ENCODE assay signal across 14 cellular contexts in the genomic region with DNA sequence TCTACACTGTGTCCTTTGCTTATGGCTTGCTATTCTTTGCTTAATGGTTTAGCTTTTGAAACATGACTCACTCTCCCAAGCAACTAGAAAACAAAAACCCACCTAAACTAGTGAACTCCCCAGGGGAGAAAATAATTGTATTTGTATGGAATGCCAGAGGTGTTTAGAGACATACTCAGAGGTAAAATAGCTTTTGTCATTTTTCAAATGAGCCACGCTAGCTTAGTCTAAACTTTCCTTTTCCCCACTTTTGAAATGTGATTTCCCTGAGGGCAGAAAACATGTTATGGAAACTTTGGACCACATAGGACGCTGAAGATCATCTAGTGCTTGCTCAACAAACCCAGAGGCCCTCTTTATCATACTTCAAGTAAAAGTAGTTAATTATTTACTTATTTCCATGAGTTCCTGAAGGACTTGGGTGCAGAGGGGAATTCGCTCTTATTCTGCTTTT. TPM values are rescaled to one million over a fixed set of nuclear protein-coding genes. Genes with fewer than 3 reads are reported as not detected.
A peak's percentile ranks its signal among the peaks of the same experiment; 100 is the strongest.
DNase-seq lines count a peak whose midpoint lies in the region; ATAC-seq and TF ChIP-seq lines count a peak whose summit lies in the region.
"Had no signal": no experiment of that assay in that cellular context is flagged by ENCODE, and none has a peak within 500 bp of the region (broad histone marks: within the 10 kb centered on the region; RNA-seq: fewer than 3 reads in every experiment).

No MANE protein-coding gene starts in this region.

- H4K91ac ChIP-seq in mesenchymal stem cell (ENCODE audit: low read length), result no peak overlapping the region

- no peaks in the 10 kb centered on the region for H3K27me3 Mint-ChIP-seq in Caco-2 (ENCODE audit: insufficient read depth, unreplicated experiment)
- peaks cover 2% of the 10 kb centered on the region for H3K27me3 Mint-ChIP-seq in activated naive CD8-positive, alpha-beta T cell treated with anti-CD3 and anti-CD28 coated beads, Interleukin-2, amount 50 U/mL, for 24 hours
- H3K27me3 Mint-ChIP-seq: CD4-positive, CD25-positive, alpha-beta regulatory T cell had no signal

- H3K9me3 Mint-ChIP-seq in Caco-2 (ENCODE audit: unreplicated experiment), result no peaks in the 10 kb centered on the region
- peaks cover under 1% of the 10 kb centered on the region for H3K9me3 Mint-ChIP-seq in activated naive CD8-positive, alpha-beta T cell treated with anti-CD3 and anti-CD28 coated beads, Interleukin-2, amount 50 U/mL, for 24 hours

- H3K27ac ChIP-seq in mesenchymal stem cell (ENCODE audit: low read length, poor library complexity, severe bottlenecking) (peak overlapping the region; percentile 89), aorta (ENCODE audit: low read depth in 1 of 2, low read length in 2 of 2) (no peak overlapping the region), breast epithelium (no peak overlapping the region)
- H3K27ac ChIP-seq: left ventricle myocardium inferior, prostate gland, tibial artery had no signal

- H3K14ac ChIP-seq in mesenchymal stem cell (ENCODE audit: low read length in 2 of 2), result no peak overlapping the region

- H3K4ac ChIP-seq in mesenchymal stem cell (ENCODE audit: low read depth in 1 of 2, low read length in 2 of 2), result no peak overlapping the region

- TF ChIP-seq CTCF in Caco-2 (IDR thresholded peaks at IDR 0.05; ENCODE audit: insufficient read depth in 1 of 2, low read depth in 1 of 2, low read length in 1 of 2, severe bottlenecking in 1 of 2, unreplicated experiment in 1 of 2) (no peak), breast epithelium (IDR thresholded peaks at IDR 0.05) (no peak)

- no peak overlapping the region for H2BK12ac ChIP-seq in mesenchymal stem cell (ENCODE audit: low read length in 2 of 2)

- H3K4me1 ChIP-seq in Caco-2 (peaks cover 29% of the 10 kb centered on the region), mesenchymal stem cell (ENCODE audit: control insufficient read depth, insufficient read depth, low read depth, low read length) (peaks cover 1% of the 10 kb centered on the region), aorta (ENCODE audit: control insufficient read depth in 1 of 2, insufficient read depth in 2 of 2, low read length in 2 of 2) (peaks cover 0 to 3% of the 10 kb centered on the region in 2 donors), breast epithelium (no peaks in the 10 kb centered on the region)
- H3K4me1 ChIP-seq: left ventricle myocardium inferior, prostate gland, tibial artery had no signal

- peak overlapping the region; percentile 66 for H3K4me3 Mint-ChIP-seq in Caco-2 (ENCODE audit: unreplicated experiment)
- peak overlapping the region; percentile 40 for H3K4me3 Mint-ChIP-seq in activated naive CD8-positive, alpha-beta T cell treated with anti-CD3 and anti-CD28 coated beads, Interleukin-2, amount 50 U/mL, for 24 hours
- H3K4me3 Mint-ChIP-seq: CD4-positive, CD25-positive, alpha-beta regulatory T cell had no signal

- no peak overlapping the region for H2BK5ac ChIP-seq in mesenchymal stem cell (ENCODE audit: low read depth, low read length, poor library complexity, severe bottlenecking)

- H3K36me3 Mint-ChIP-seq in Caco-2 (ENCODE audit: insufficient read depth, unreplicated experiment), result no peaks in the 10 kb centered on the region
- H3K36me3 Mint-ChIP-seq in activated naive CD8-positive, alpha-beta T cell treated with anti-CD3 and anti-CD28 coated beads, Interleukin-2, amount 50 U/mL, for 24 hours (ENCODE audit: low read depth), result peaks cover 5% of the 10 kb centered on the region
- H3K36me3 Mint-ChIP-seq: CD4-positive, CD25-positive, alpha-beta regulatory T cell had no signal

- POLR2A ChIA-PET in Caco-2 (lab: Charles Lee), result no interaction called here

- no peak overlapping the region for H3K9ac ChIP-seq in mesenchymal stem cell (ENCODE audit: low read length)

- no peak overlapping the region for H2BK15ac ChIP-seq in mesenchymal stem cell (ENCODE audit: low read depth, poor library complexity, severe bottlenecking)

- peak; percentile 12 for ATAC-seq in activated naive CD8-positive, alpha-beta T cell treated with anti-CD3 and anti-CD28 coated beads, Interleukin-2, amount 50 U/mL, for 24 hours
- ATAC-seq in aorta (ENCODE audit: low FRiP score) (no peak), HG03354 (IDR thresholded peaks at IDR 0.05; ENCODE audit: poor library complexity, severe bottlenecking, unreplicated experiment) (no peak)

- H3K18ac ChIP-seq in mesenchymal stem cell (ENCODE audit: low read depth in 1 of 2, low read length in 2 of 2), result no peak overlapping the region

- peaks cover 22% of the 10 kb centered on the region for H3K4me1 Mint-ChIP-seq in Caco-2 (ENCODE audit: low read depth, unreplicated experiment)
- H3K4me1 Mint-ChIP-seq in activated naive CD8-positive, alpha-beta T cell treated with anti-CD3 and anti-CD28 coated beads, Interleukin-2, amount 50 U/mL, for 24 hours, result peaks cover 90% of the 10 kb centered on the region

- peak; percentile 52 to 57 for DNase-seq in Caco-2
- DNase-seq in HuH-7 (ENCODE audit: low spot score), result peak; percentile 36
- no peak for DNase-seq in activated naive CD8-positive, alpha-beta T cell treated with anti-CD3 and anti-CD28 coated beads, Interleukin-2, amount 50 U/mL, for 24 hours
- DNase-seq in mesenchymal stem cell, result peak; percentile 66
- DNase-seq in stimulated activated CD4-positive, alpha-beta T cell treated with anti-CD3 and anti-CD28 coated beads, Interleukin-2, amount 100 ng/mL, for 24 hours, result no peak
- DNase-seq in aorta, result no peak
- DNase-seq in breast epithelium (ENCODE audit: low spot score in 2 of 2), result no peak
- DNase-seq: CD4-positive, CD25-positive, alpha-beta regulatory T cell; HCEC 1CT; left ventricle myocardium inferior; NCI-H774; tibial artery had no signal

- H3K23ac ChIP-seq in mesenchymal stem cell (ENCODE audit: low read length in 2 of 2), result no peak overlapping the region

- no peaks in the 10 kb centered on the region for H3K79me1 ChIP-seq in mesenchymal stem cell (replicated peaks; ENCODE audit: low read length, poor library complexity, severe bottlenecking)

- no peak for TF ChIP-seq POLR2A in breast epithelium (IDR thresholded peaks at IDR 0.05)

- no peak overlapping the region for H2AK5ac ChIP-seq in mesenchymal stem cell (ENCODE audit: low read length, severe bottlenecking)

- peak overlapping the region; percentile 45 for H3K4me2 ChIP-seq in mesenchymal stem cell (ENCODE audit: low read length, poor library complexity, severe bottlenecking)

- CTCF ChIA-PET in Caco-2 (lab: Charles Lee), result interaction anchor here (0.6 kb wide), 1 partner anchor 158 kb away, joined by 4 read pairs; no protein-coding TSS in a partner anchor

- no peak overlapping the region for H2AFZ ChIP-seq in mesenchymal stem cell (ENCODE audit: low read depth, low read length)

- H4K8ac ChIP-seq in mesenchymal stem cell (ENCODE audit: low read length), result no peak overlapping the region

- no peak overlapping the region for H3K4me3 ChIP-seq in Caco-2 (ENCODE audit: low read depth, low read length)
- no peak overlapping the region for H3K4me3 ChIP-seq in mesenchymal stem cell (ENCODE audit: insufficient read depth in 1 of 2, low read depth in 1 of 2, low read length in 2 of 2)
- no peak overlapping the region for H3K4me3 ChIP-seq in aorta (ENCODE audit: low read length in 2 of 2)
- no peak overlapping the region for H3K4me3 ChIP-seq in breast epithelium
- H3K4me3 ChIP-seq: left ventricle myocardium inferior, prostate gland, tibial artery had no signal

- intact Hi-C loops in Caco-2 (cut with micrococcal nuclease; ENCODE audit: unreplicated experiment) (no loop called here), aorta (cut with DNase I) (no loop called here), breast epithelium (cut with DNase I; ENCODE audit: low total_unique reads) (no loop called here)

- no peak overlapping the region for H2BK120ac ChIP-seq in mesenchymal stem cell (ENCODE audit: low read depth, low read length)

- no peaks in the 10 kb centered on the region for H3K36me3 ChIP-seq in Caco-2 (ENCODE audit: control insufficient read depth, insufficient read depth, low read length)
- no peaks in the 10 kb centered on the region for H3K36me3 ChIP-seq in mesenchymal stem cell (ENCODE audit: control insufficient read depth in 1 of 2, insufficient read depth in 2 of 2, low read depth in 1 of 2, low read length in 2 of 2)
- H3K36me3 ChIP-seq in aorta (ENCODE audit: control insufficient read depth in 1 of 2, insufficient read depth in 2 of 2, low read length in 1 of 2), result no peaks in the 10 kb centered on the region
- H3K36me3 ChIP-seq in breast epithelium, result no peaks in the 10 kb centered on the region
- H3K36me3 ChIP-seq: left ventricle myocardium inferior, prostate gland, tibial artery had no signal

- BruUV-seq in Caco-2 (replicated peaks; lab: Mats Ljungman, UMichigan), result no TSS peak

- no peaks in the 10 kb centered on the region for H3K27me3 ChIP-seq in Caco-2 (replicated peaks; ENCODE audit: control insufficient read depth, insufficient read depth, low read length)
- no peaks in the 10 kb centered on the region for H3K27me3 ChIP-seq in mesenchymal stem cell (ENCODE audit: control insufficient read depth in 1 of 2, insufficient read depth in 1 of 2, low read length in 2 of 2)
- no peaks in the 10 kb centered on the region for H3K27me3 ChIP-seq in aorta (ENCODE audit: control insufficient read depth in 1 of 2, insufficient read depth in 2 of 2, low read length in 1 of 2)
- no peaks in the 10 kb centered on the region for H3K27me3 ChIP-seq in breast epithelium
- H3K27me3 ChIP-seq: tibial artery had no signal

- H3K9me3 ChIP-seq in Caco-2 (no peaks in the 10 kb centered on the region), mesenchymal stem cell (ENCODE audit: control insufficient read depth, low read length) (no peaks in the 10 kb centered on the region), aorta (ENCODE audit: control insufficient read depth, low read length) (no peaks in the 10 kb centered on the region), breast epithelium (no peaks in the 10 kb centered on the region)
- H3K9me3 ChIP-seq: left ventricle myocardium inferior, prostate gland, tibial artery had no signal

- H3K27ac Mint-ChIP-seq in Caco-2 (ENCODE audit: unreplicated experiment), result peak overlapping the region; percentile 85
- H3K27ac Mint-ChIP-seq in activated naive CD8-positive, alpha-beta T cell treated with anti-CD3 and anti-CD28 coated beads, Interleukin-2, amount 50 U/mL, for 24 hours, result peak overlapping the region; percentile 98

- 19% methylated on average over 1 of the region's 3 CpGs for WGBS in mesenchymal stem cell
- 17 to 22% methylated on average over 3 of the region's 3 CpGs for WGBS in aorta, 2 donors

RNA-seq across cellular contexts. Expression of gene CYTIP, which starts 16.5 kb away (rescaled TPM):
- total RNA-seq in Caco-2 (2022) (0.26 and 1.1 TPM in 2 replicates), aorta (10 to 100 TPM in 1 of 2 donors, 1 to 10 TPM in 1; 10.0 to 21.1 TPM), breast epithelium (10 to 100 TPM; 11.5 to 18.7 (median 16.8) TPM)
- 0.36 TPM for polyA plus RNA-seq in mesenchymal stem cell (2013, experiment 1 of 2)
- 0.32 TPM for polyA plus RNA-seq in mesenchymal stem cell (2013, experiment 2 of 2)
- 1 to 10 TPM in 1 of 2 donors, under 1 TPM in 1; 1.00 to 5.0 TPM for polyA plus RNA-seq in aorta

Comparison
In these comparisons a context has a peak if more than half of its experiments do, and no peak if none do; other contexts are left out.
1. DNase-seq: peak in Caco-2 (2 of 2), HuH-7 (single experiment) and mesenchymal stem cell (single experiment); none in activated naive CD8-positive, alpha-beta T cell treated with anti-CD3 and anti-CD28 coated beads, Interleukin-2, amount 50 U/mL, for 24 hours (single experiment), stimulated activated CD4-positive, alpha-beta T cell treated with anti-CD3 and anti-CD28 coated beads, Interleukin-2, amount 100 ng/mL, for 24 hours (0 of 2), aorta (0 of 2) and breast epithelium (0 of 2).